ENCODE assay signal across 8 cellular contexts in the genomic region with DNA sequence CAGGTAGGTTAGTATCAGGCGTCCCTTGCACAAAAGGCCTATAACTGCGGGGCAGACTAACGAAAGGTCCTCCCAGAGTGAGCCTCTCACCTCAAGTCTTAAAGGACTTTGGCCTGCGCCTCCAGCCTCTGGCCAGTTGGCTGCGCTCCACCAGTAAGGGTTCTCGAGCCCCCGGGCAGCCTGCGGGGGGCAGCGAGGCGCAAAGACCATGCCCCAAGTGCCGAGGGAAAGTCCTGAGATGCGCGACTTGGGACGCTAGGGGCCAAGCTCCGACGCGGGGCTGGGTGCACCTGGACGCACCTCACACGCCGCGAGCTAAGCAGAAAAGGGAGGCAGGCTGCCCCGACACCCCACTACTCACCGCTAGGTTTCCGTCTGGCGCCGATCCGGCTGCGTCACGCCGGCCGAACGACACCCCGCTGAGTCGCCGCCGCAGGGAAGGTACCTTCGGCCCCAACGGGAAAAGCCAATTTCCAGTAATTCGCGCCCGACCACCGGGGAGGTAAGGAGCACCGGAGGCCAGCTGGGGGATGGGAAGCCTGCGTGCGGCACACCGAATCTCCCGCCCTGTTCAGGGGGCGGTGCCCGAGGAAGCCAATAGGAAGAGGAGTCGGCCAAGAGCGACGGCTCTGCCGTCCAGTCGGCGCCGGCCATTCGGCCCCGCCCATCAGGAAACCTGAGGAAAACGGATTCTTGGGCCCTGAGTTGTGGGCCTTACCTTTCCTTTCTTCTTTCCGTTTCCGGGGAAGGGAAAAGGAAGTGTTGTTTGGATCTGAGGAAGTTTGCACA. TPM values are rescaled to one million over a fixed set of nuclear protein-coding genes. Genes with fewer than 3 reads are reported as not detected.
DNase-seq lines count a peak whose midpoint lies in the region; ATAC-seq, FAIRE-seq and TF ChIP-seq lines count a peak whose summit lies in the region.

A gene (minus strand): TSS at position 532 of the 789 bp plus-strand sequence. CDS start 5,537 bp downstream, outside the sequence.

- H4K20me1 ChIP-seq in H1 (replicated peaks in 1 of 2; ENCODE audit: control insufficient read depth in 1 of 2, insufficient read depth in 2 of 2, low read length in 2 of 2) = peaks cover 2% of the 10 kb centered on the region in 2 experiments

- peak; percentile 55 for FAIRE-seq in HTR-8/SVneo (lab: Jason Lieb, UNC)
- FAIRE-seq in H1 (lab: Jason Lieb, UNC) = peak; percentile 57

- peak within 1 kb of the TSS; percentile 67 to 91 for H3K4me2 ChIP-seq in H1 (ENCODE audit: insufficient read depth in 1 of 2, low read depth in 2 of 2, low read length in 2 of 2)

- H2AK5ac ChIP-seq in H1 (ENCODE audit: low read depth, low read length) = no peak within 1 kb of the TSS

- peaks cover 39% of the 10 kb centered on the region for H3K4me1 Mint-ChIP-seq in memory B cell

- H4K8ac ChIP-seq in H1 (ENCODE audit: extremely low read depth, insufficient read depth, low read length) = peak within 1 kb of the TSS; percentile 93; the same call in 1 of the 2 replicates

- peak in 1 of 2 experiments; percentile 47; a peak in 1 of 3 replicates for TF ChIP-seq EP300 in H1 (IDR thresholded peaks at IDR 0.05; ENCODE audit: borderline replicate concordance in 1 of 2, low read depth in 2 of 2, low read length in 2 of 2)

- peak within 1 kb of the TSS; percentile 96 for H3K4me3 Mint-ChIP-seq in memory B cell

- H2BK5ac ChIP-seq in H1 (ENCODE audit: low read depth, low read length) = peak within 1 kb of the TSS; percentile 94

- no peaks in the 10 kb centered on the region for H3K9me3 ChIP-seq in H1 (ENCODE audit: insufficient read depth in 2 of 2, low read depth in 1 of 2, low read length in 1 of 2)

- no peaks in the 10 kb centered on the region for H3K79me1 ChIP-seq in H1 (ENCODE audit: low read depth, low read length)

- H3K27me3 ChIP-seq in H1 (replicated peaks in 1 of 4; ENCODE audit: control insufficient read depth in 3 of 4, extremely low read depth in 1 of 4, insufficient read depth in 3 of 4, low read length in 3 of 4) = no peaks in the 10 kb centered on the region

- in situ Hi-C loops in Caki2 (cut with HindIII; ENCODE audit: low pct_unique_long_range_greater_than_20kb, low sequenced_read_pairs) = no loop called here

- H3K9ac ChIP-seq in H1 (replicated peaks in 1 of 4; ENCODE audit: extremely low read depth in 1 of 4, low read depth in 3 of 4, low read length in 3 of 4) = peak within 1 kb of the TSS; percentile 88 to 96 (median 94)

- H2BK15ac ChIP-seq in H1 (ENCODE audit: low read length) = peak within 1 kb of the TSS; percentile 46; the same call in 1 of the 2 replicates

- H3K18ac ChIP-seq in H1 (ENCODE audit: extremely low read depth, low read length) = peak within 1 kb of the TSS; percentile 96

- peak; percentile 85 for ATAC-seq in GM21367 (IDR thresholded peaks at IDR 0.05; ENCODE audit: unreplicated experiment)
- ATAC-seq in memory B cell (ENCODE audit: low read depth) = peak; percentile 85

- WGBS in H1 (ENCODE audit: extremely low coverage in 1 of 2, insufficient coverage in 1 of 2, insufficient read length in 1 of 2, insufficient replicate concordance in 2 of 2, low coverage in 1 of 2, low lambda C conversion rate in 2 of 2, missing lambda C conversion rate in 1 of 2), 2 experiments = 2% methylated on average over 41 of the region's 61 CpGs; no CpG with 5 or more reads in 1 of the 2 experiments

- peak; percentile 57 to 69 for TF ChIP-seq RAD21 in H1 (IDR thresholded peaks at IDR 0.05 in 1 of 2, conservative IDR thresholded peaks at IDR 0.05 in 1 of 2; ENCODE audit: low read depth in 2 of 2, low read length in 2 of 2)

- peaks cover 8 to 55% of the 10 kb centered on the region in 2 experiments for H3K79me2 ChIP-seq in H1 (ENCODE audit: control insufficient read depth in 1 of 2, insufficient read depth in 2 of 2, low read length in 2 of 2)

- H4K91ac ChIP-seq in H1 (replicated peaks; ENCODE audit: insufficient read length, low read length) = peak within 1 kb of the TSS; percentile 86

- no peaks in the 10 kb centered on the region for H3K27me3 Mint-ChIP-seq in memory B cell

- POLR2A ChIA-PET in H1 (lab: Charles Lee; ENCODE audit: partially characterized antibody) = interaction anchor here (0.8 to 5.3 kb wide), 27 partner anchors 8 to 488 kb away, joined by 3 to 32 read pairs (median 4); a partner anchor contains a TSS

- peaks cover 0 to 10% (median 5%) of the 10 kb centered on the region in 4 experiments; a peak in 6 of 8 replicates for H3K36me3 ChIP-seq in H1 (ENCODE audit: control insufficient read depth in 2 of 4, insufficient read depth in 4 of 4, low read length in 3 of 4)

- no peak within 1 kb of the TSS for H2BK20ac ChIP-seq in H1 (ENCODE audit: low read length)

- no peak within 1 kb of the TSS for H3K23ac ChIP-seq in H1 (ENCODE audit: insufficient read length)

- DNase-seq in Caki2 (ENCODE audit: low read depth) (peak; percentile 97), HTR-8/SVneo (ENCODE audit: insufficient read length, low spot score) (peak; percentile 93), NOMO-1 treated with DMSO at 0.1 percent for 48 hours (lab: John Stamatoyannopoulos, UW; ENCODE audit: unreplicated experiment) (peak; percentile 79), H1 (ENCODE audit: low read depth in 1 of 2, low spot score in 2 of 2) (peak; percentile 94 to 97), memory B cell (ENCODE audit: low spot score in 2 of 2) (peak; percentile 92 to 96)
- peak; percentile 78 to 85 for DNase-seq in activated CD8-positive, alpha-beta memory T cell treated with anti-CD3 and anti-CD28 coated beads for 4 hours (ENCODE audit: low read depth in 2 of 2)
- peak; percentile 79 for DNase-seq in stimulated activated CD8-positive, alpha-beta memory T cell treated with anti-CD3 and anti-CD28 coated beads, Interleukin-12 subunit alpha, Interleukin-12 subunit beta, amount 100 ng/mL, for 24 hours (ENCODE audit: extremely low read depth)

- no peak within 1 kb of the TSS for H3K4ac ChIP-seq in H1 (replicated peaks; ENCODE audit: insufficient read length, low read depth, low read length)

- H3K23me2 ChIP-seq in H1 (ENCODE audit: low read depth, low read length) = peaks cover 2% of the 10 kb centered on the region

- peak within 1 kb of the TSS; percentile 82 for H2AFZ ChIP-seq in H1 (ENCODE audit: low read length)

- peaks cover 2% of the 10 kb centered on the region for H3K36me3 Mint-ChIP-seq in memory B cell

- H3K14ac ChIP-seq in H1 (ENCODE audit: insufficient read length) = no peak within 1 kb of the TSS

- H3K27ac ChIP-seq in H1 (ENCODE audit: low read depth, low read length) = peak within 1 kb of the TSS; percentile 90

- H3K4me3 ChIP-seq in H1 (ENCODE audit: extremely low read depth in 1 of 4, insufficient read depth in 2 of 4, low read depth in 3 of 4, low read length in 4 of 4) = peak within 1 kb of the TSS; percentile 79 to 95 (median 90)

- TF ChIP-seq CTCF in H1 (IDR thresholded peaks at IDR 0.05; ENCODE audit: control extremely low read depth in 1 of 3, insufficient read depth in 1 of 3, low read depth in 1 of 3, low read length in 3 of 3) = peak; percentile 61 to 88 (median 75)

- CTCF ChIA-PET in H1 (lab: Charles Lee; ENCODE audit: partially characterized antibody) = interaction anchor here (0.6 to 6.3 kb wide), 44 partner anchors 8 to 335 kb away, joined by 3 to 102 read pairs (median 3); a partner anchor contains a TSS

- peak within 1 kb of the TSS; percentile 83 for H3K56ac ChIP-seq in H1 (replicated peaks; ENCODE audit: insufficient read length, low read depth, low read length)

- no peaks in the 10 kb centered on the region for H3K9me3 Mint-ChIP-seq in memory B cell

- no peak within 1 kb of the TSS for H2BK120ac ChIP-seq in H1 (replicated peaks; ENCODE audit: low read depth, low read length)

- peak; percentile 44 to 80 for TF ChIP-seq POLR2A in H1 (IDR thresholded peaks at IDR 0.05; ENCODE audit: control extremely low read depth in 1 of 2, low read depth in 2 of 2, low read length in 2 of 2)

- H4K5ac ChIP-seq in H1 (ENCODE audit: insufficient read length, low read depth, low read length) = peak within 1 kb of the TSS; percentile 92

- H2BK12ac ChIP-seq in H1 (ENCODE audit: low read depth, low read length) = no peak within 1 kb of the TSS; the same call in 1 of the 2 replicates

- H3K4me1 ChIP-seq in H1 (replicated peaks in 1 of 4; ENCODE audit: control insufficient read depth in 3 of 4, insufficient read depth in 4 of 4, low read length in 3 of 4) = peaks cover 0 to 6% (median 3%) of the 10 kb centered on the region in 4 experiments; a peak in 4 of 7 replicates

- peak within 1 kb of the TSS; percentile 95 for H3K27ac Mint-ChIP-seq in memory B cell

TF ChIP-seq in H1, 55 proteins besides CTCF, POLR2A, EP300 and RAD21 (continues in another document):
- TF ChIP-seq CBX8 (IDR thresholded peaks at IDR 0.05; ENCODE audit: borderline replicate concordance, low read depth, low read length) (no peak), RFX5 (IDR thresholded peaks at IDR 0.05; ENCODE audit: borderline replicate concordance, low read depth, low read length) (no peak), CBX5 (IDR thresholded peaks at IDR 0.05; ENCODE audit: low read depth, low read length) (no peak), TBP (IDR thresholded peaks at IDR 0.05; ENCODE audit: low read depth, low read length) (peak; percentile 41; the same call in 1 of the 2 replicates), RXRA (IDR thresholded peaks at IDR 0.05; ENCODE audit: insufficient read depth, low read depth, low read length) (no peak), SIX5 (IDR thresholded peaks at IDR 0.05; ENCODE audit: low read depth, low read length) (no peak), BRCA1 (IDR thresholded peaks at IDR 0.05; ENCODE audit: low read depth, low read length) (no peak), RNF2 (IDR thresholded peaks at IDR 0.05; ENCODE audit: borderline replicate concordance, low read depth, low read length, missing control alignments, poor library complexity, severe bottlenecking) (no peak), CEBPB (IDR thresholded peaks at IDR 0.05; ENCODE audit: low read depth, low read length) (no peak), GTF2F1 (IDR thresholded peaks at IDR 0.05; ENCODE audit: borderline replicate concordance, low read depth, low read length) (peak; percentile 38), TAF1 (IDR thresholded peaks at IDR 0.05; ENCODE audit: low read depth, low read length) (peak; percentile 86), KDM1A (IDR thresholded peaks at IDR 0.05; ENCODE audit: borderline replicate concordance, low read length) (no peak), SP2 (IDR thresholded peaks at IDR 0.05; ENCODE audit: low read length) (peak; percentile 84)

RNA-seq across cellular contexts. Expression of the gene that starts here (rescaled TPM):
- 12.9 and 20.9 TPM in 2 replicates for total RNA-seq in Caki2 (2014; rRNA removed; shearing (Covaris generic); ENCODE audit: low replicate concordance)
- 82.3 and 89.8 TPM in 2 replicates for total RNA-seq in H1 (2021; fragmentation: NEBNext Ultra II Directional; extraction: Animal tissue kit (Norgen Biotek cat#: 25700))
- 4.8 and 7.1 TPM in 2 replicates for polyA plus RNA-seq in H1 (2011; rRNA removed)
- 7.9 TPM for polyA plus RNA-seq in H1 (2011; cell fraction: cytosol; rRNA removed)
- polyA plus RNA-seq in H1 (2011; cell fraction: nucleus; rRNA removed) = 5.1 TPM
- 19.5 to 37.7 TPM (median 21.2 TPM) in 4 replicates for polyA plus RNA-seq in H1 (2012, experiment 1 of 2)
- 3.6 TPM for polyA plus RNA-seq in H1 (2012, experiment 2 of 2)
- 24.4 TPM for polyA plus RNA-seq in H1 (2013, experiment 1 of 2)
- 24.5 TPM for polyA plus RNA-seq in H1 (2013, experiment 2 of 2)
- 8.8 and 13.5 TPM in 2 replicates for polyA minus RNA-seq in H1 (2011; rRNA and poly(A)+ RNA removed)
- polyA minus RNA-seq in H1 (2011; cell fraction: cytosol; rRNA and poly(A)+ RNA removed) = 14.1 TPM
- polyA minus RNA-seq in H1 (2011; cell fraction: nucleus; rRNA and poly(A)+ RNA removed) = 16.4 TPM

Comparison
In these comparisons a context has a peak if more than half of its experiments do, and no peak if none do; other contexts are left out.
1. Peak in every context shown above with its lines: DNase-seq, ATAC-seq, H3K4me3 ChIP-seq and H3K27ac ChIP-seq.